Comparison of ENCODE assay signal across 11 cellular contexts in genomic region chr10:95287281-95287680, GRCh38. TPM values are rescaled to one million over a fixed set of nuclear protein-coding genes. Genes with fewer than 3 reads are reported as not detected.
DNase-seq lines count a peak whose midpoint lies in the region; ATAC-seq and TF ChIP-seq lines count a peak whose summit lies in the region.
"Had no signal": no experiment of that assay in that cellular context is flagged by ENCODE, and none has a peak within 500 bp of the region (broad histone marks: within the 10 kb centered on the region; RNA-seq: fewer than 3 reads in every experiment).

No MANE protein-coding gene starts in this region.

- H3K4me1 ChIP-seq in IMR-90 (ENCODE audit: control insufficient read depth, insufficient read depth, low read length) (peaks cover 10% of the 10 kb centered on the region), lower lobe of right lung (peaks cover 63% of the 10 kb centered on the region), transverse colon (peaks cover 4 to 71% (median 59%) of the 10 kb centered on the region in 4 donors)

- in situ Hi-C loops in IMR-90 (cut with MboI; ENCODE audit: low sequenced_read_pairs) (no loop called here), transverse colon (cut with MboI; ENCODE audit: low pct_ligation_motif_present in 1 of 4, low pct_unique_long_range_greater_than_20kb in 1 of 4, low sequenced_read_pairs in 3 of 4) (no loop called here)

- peaks cover 61% of the 10 kb centered on the region for H4K20me1 ChIP-seq in IMR-90 (ENCODE audit: insufficient read depth, low read length)

- H3K27me3 ChIP-seq in IMR-90 (ENCODE audit: control insufficient read depth, insufficient read depth, low read length) (no peaks in the 10 kb centered on the region), lower lobe of right lung (ENCODE audit: low read depth) (no peaks in the 10 kb centered on the region), transverse colon (peaks cover 6% of the 10 kb centered on the region)

- H3K4ac ChIP-seq in IMR-90 (ENCODE audit: low read depth, low read length), result no peak overlapping the region

- TF ChIP-seq RAD21 in IMR-90 (IDR thresholded peaks at IDR 0.05; ENCODE audit: low read length), result no peak

- H3K36me3 ChIP-seq in IMR-90 (ENCODE audit: control insufficient read depth, insufficient read depth, low read length), result peaks cover 8% of the 10 kb centered on the region; the same call in 1 of the 2 replicates
- H3K36me3 ChIP-seq in lower lobe of right lung, result no peaks in the 10 kb centered on the region
- H3K36me3 ChIP-seq in transverse colon, result no peaks in the 10 kb centered on the region

- H3K9ac ChIP-seq in IMR-90 (ENCODE audit: low read depth, low read length), result no peak overlapping the region

- TF ChIP-seq CTCF in IMR-90 (conservative IDR thresholded peaks at IDR 0.05; ENCODE audit: low read depth, low read length) (no peak), lower lobe of right lung (IDR thresholded peaks at IDR 0.05) (no peak), transverse colon (IDR thresholded peaks at IDR 0.05) (no peak)

- no peak overlapping the region for H3K14ac ChIP-seq in IMR-90 (replicated peaks; ENCODE audit: low read depth, low read length)

- TF ChIP-seq EP300 in transverse colon (IDR thresholded peaks at IDR 0.05; ENCODE audit: low read depth), result no peak

- H4K5ac ChIP-seq in IMR-90 (ENCODE audit: low read depth, low read length), result no peak overlapping the region

- H3K27ac ChIP-seq in IMR-90 (ENCODE audit: insufficient read depth, low read length) (no peak overlapping the region), lower lobe of right lung (peak overlapping the region; percentile 96), transverse colon (peak overlapping the region; percentile 92 to 99 (median 98))
- H3K27ac ChIP-seq: dorsolateral prefrontal cortex had no signal

- DNase-seq in IMR-90 (no peak), dermis blood vessel endothelial cell (peak; percentile 55), lower lobe of right lung (no peak), transverse colon (no peak), NCI-H146 (lab: John Stamatoyannopoulos, UW) (no peak), NCI-H82 treated with DMSO at 0.1 percent for 48 hours (lab: John Stamatoyannopoulos, UW; ENCODE audit: unreplicated experiment) (no peak), left lobe of liver (ENCODE audit: low spot score) (no peak)
- DNase-seq: activated CD8-positive, alpha-beta memory T cell treated with anti-CD3 and anti-CD28 coated beads, Interleukin-2, amount 10 ng/mL, durations not matched to agents 7 days and 5 days; dorsolateral prefrontal cortex; naive thymus-derived CD4-positive, alpha-beta T cell; NCI-H2029 had no signal

- H2AK5ac ChIP-seq in IMR-90 (ENCODE audit: low read depth, low read length), result no peak overlapping the region

- H3K23ac ChIP-seq in IMR-90 (ENCODE audit: low read depth, low read length), result no peak overlapping the region; the same call in none of the 2 replicates

- 100% methylated on average over 2 of the region's 3 CpGs; no CpG with 5 or more reads in 1 of the 2 experiments for whole genome bisulfite sequencing in IMR-90 (ENCODE audit: extremely low coverage in 2 of 2, insufficient read length in 1 of 2), 2 experiments
- 18 to 59% methylated on average over 2 to 3 of the region's 3 CpGs for WGBS in transverse colon (ENCODE audit: low coverage in 1 of 2), 2 donors

- H2BK20ac ChIP-seq in IMR-90 (ENCODE audit: low read depth, low read length), result no peak overlapping the region

- ATAC-seq in IMR-90 (ENCODE audit: low read depth) (no peak), lower lobe of right lung (no peak), left lobe of liver (no peak)
- ATAC-seq: activated CD8-positive, alpha-beta memory T cell treated with anti-CD3 and anti-CD28 coated beads, Interleukin-2, amount 10 ng/mL, durations not matched to agents 7 days and 5 days; naive thymus-derived CD4-positive, alpha-beta T cell had no signal

- 0 out of 2 replicates have a peak overlapping the region, but pooled peaks have one; percentile 37 for H3K4me2 ChIP-seq in IMR-90 (ENCODE audit: low read depth, low read length)

- no peak overlapping the region for H3K56ac ChIP-seq in IMR-90 (ENCODE audit: extremely low read depth, insufficient read depth, low read length)

- peaks cover 17 to 73% of the 10 kb centered on the region in 2 experiments for H3K79me1 ChIP-seq in IMR-90 (ENCODE audit: low read depth in 1 of 2, low read length in 2 of 2)

- H3K18ac ChIP-seq in IMR-90 (ENCODE audit: low read depth, low read length), result no peak overlapping the region

- CTCF ChIA-PET in IMR-90 (lab: Yijun Ruan, JAX), result interaction anchor here (1.6 to 1.7 kb wide), 2 partner anchors 44 to 76 kb away, joined by 6 to 7 read pairs; no protein-coding TSS in a partner anchor

- TF ChIP-seq POLR2A in IMR-90 (IDR thresholded peaks at IDR 0.05; ENCODE audit: low read depth, low read length) (no peak), transverse colon (IDR thresholded peaks at IDR 0.05) (no peak)

- H4K8ac ChIP-seq in IMR-90 (ENCODE audit: low read depth in 2 of 2, low read length in 2 of 2), result no peak overlapping the region

- H3K9me1 ChIP-seq in IMR-90 (ENCODE audit: insufficient read depth, low read length), result peaks cover 30% of the 10 kb centered on the region

- H3K4me3 ChIP-seq in IMR-90 (ENCODE audit: insufficient read depth, low read depth, low read length) (no peak overlapping the region), lower lobe of right lung (peak overlapping the region; percentile 79), transverse colon (peak overlapping the region in 2 of 4 donors; percentile 4 to 90)

- H2AK9ac ChIP-seq in IMR-90 (replicated peaks; ENCODE audit: low read depth, low read length, poor library complexity), result no peak overlapping the region

- dilution Hi-C loops in IMR-90 (cut with HindIII; ENCODE audit: low sequenced_read_pairs, unreplicated experiment), result no loop called here

- no TSS peak for BruUV-seq in IMR-90 (replicated peaks; lab: Mats Ljungman, UMichigan)

- POLR2A ChIA-PET in IMR-90 (lab: Charles Lee; ENCODE audit: unreplicated experiment), result interaction anchor here (1.0 to 1.4 kb wide), 2 partner anchors 10 to 46 kb away, joined by 3 to 8 read pairs; no protein-coding TSS in a partner anchor

- H2AFZ ChIP-seq in IMR-90 (replicated peaks; ENCODE audit: low read length, poor library complexity), result no peak overlapping the region

- H2BK120ac ChIP-seq in IMR-90 (ENCODE audit: low read depth, low read length), result no peak overlapping the region

- H2BK5ac ChIP-seq in IMR-90 (ENCODE audit: low read depth, low read length, poor library complexity, severe bottlenecking), result no peak overlapping the region

- no peak overlapping the region for H4K91ac ChIP-seq in IMR-90 (ENCODE audit: insufficient read depth, low read depth, low read length)

- H3K9me3 ChIP-seq in IMR-90 (ENCODE audit: control insufficient read depth, insufficient read depth, low read length) (no peaks in the 10 kb centered on the region), lower lobe of right lung (no peaks in the 10 kb centered on the region), transverse colon (no peaks in the 10 kb centered on the region)

- intact Hi-C loops in IMR-90 (cut with micrococcal nuclease) (loop anchor here (1.0 kb wide), 1 partner anchor 8 kb away; no protein-coding TSS in a partner anchor), lower lobe of right lung (cut with DNase I) (no loop called here), transverse colon (cut with DNase I; ENCODE audit: low total_unique reads) (no loop called here)

- H2BK15ac ChIP-seq in IMR-90 (ENCODE audit: low read depth, low read length), result no peak overlapping the region

TF ChIP-seq in IMR-90, 13 proteins besides CTCF, POLR2A, EP300 and RAD21:
- TF ChIP-seq MAFK (IDR thresholded peaks at IDR 0.05; ENCODE audit: low read depth, low read length), result no peak
- no peak for TF ChIP-seq FOS (IDR thresholded peaks at IDR 0.05; ENCODE audit: low read depth, low read length)
- TF ChIP-seq MXI1 (IDR thresholded peaks at IDR 0.05; ENCODE audit: borderline replicate concordance, low read depth, low read length), result no peak
- TF ChIP-seq SMC3 (IDR thresholded peaks at IDR 0.05; ENCODE audit: low read depth, low read length), result no peak
- no peak for TF ChIP-seq CHD1 (IDR thresholded peaks at IDR 0.05; ENCODE audit: low read depth, low read length)
- no peak for TF ChIP-seq RFX5 (IDR thresholded peaks at IDR 0.05; ENCODE audit: low read depth, low read length)
- no peak for TF ChIP-seq CEBPB (IDR thresholded peaks at IDR 0.05; ENCODE audit: low read depth, low read length)
- TF ChIP-seq, protein P1, sequence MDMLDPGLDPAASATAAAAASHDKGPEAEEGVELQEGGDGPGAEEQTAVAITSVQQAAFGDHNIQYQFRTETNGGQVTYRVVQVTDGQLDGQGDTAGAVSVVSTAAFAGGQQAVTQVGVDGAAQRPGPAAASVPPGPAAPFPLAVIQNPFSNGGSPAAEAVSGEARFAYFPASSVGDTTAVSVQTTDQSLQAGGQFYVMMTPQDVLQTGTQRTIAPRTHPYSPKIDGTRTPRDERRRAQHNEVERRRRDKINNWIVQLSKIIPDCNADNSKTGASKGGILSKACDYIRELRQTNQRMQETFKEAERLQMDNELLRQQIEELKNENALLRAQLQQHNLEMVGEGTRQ (IDR thresholded peaks at IDR 0.05; ENCODE audit: low read depth, low read length), result no peak
- TF ChIP-seq NFE2L2 (IDR thresholded peaks at IDR 0.05; ENCODE audit: low read depth, low read length), result no peak
- TF ChIP-seq RCOR1 (IDR thresholded peaks at IDR 0.05; ENCODE audit: insufficient replicate concordance, low read length), result no peak
- no peak for TF ChIP-seq MAZ (IDR thresholded peaks at IDR 0.05; ENCODE audit: borderline replicate concordance, low read depth, low read length)
- no peak for TF ChIP-seq ELK1 (IDR thresholded peaks at IDR 0.05; ENCODE audit: borderline replicate concordance, low read depth, low read length)
- no peak for TF ChIP-seq BHLHE40 (IDR thresholded peaks at IDR 0.05; ENCODE audit: low read depth, low read length)

RNA-seq across cellular contexts. Expression of gene PDLIM1, which starts 3.5 kb away (rescaled TPM):
- total RNA-seq in IMR-90 (2012; rRNA removed), result 27.5 and 30.1 TPM in 2 replicates
- 179 and 187 TPM in 2 replicates for polyA plus RNA-seq in IMR-90 (2012; rRNA removed)
- polyA plus RNA-seq in IMR-90 (2012; cell fraction: cytosol; rRNA removed), result 120 and 255 TPM in 2 replicates
- polyA plus RNA-seq in IMR-90 (2012; cell fraction: nucleus; rRNA removed; ENCODE audit: low replicate concordance), result 44.1 and 131 TPM in 2 replicates
- 62.5 and 188 TPM in 2 replicates for total RNA-seq in dermis blood vessel endothelial cell
- total RNA-seq in lower lobe of right lung, result 178 TPM
- 100 to 1,000 TPM; 201 to 259 (median 225) TPM for total RNA-seq in transverse colon
- total RNA-seq in left lobe of liver, result 67.1 TPM
